ENCODE assay signal across 23 cellular contexts in genomic region chr3:114120211-114120610, GRCh38. TPM values are rescaled to one million over a fixed set of nuclear protein-coding genes. Genes with fewer than 3 reads are reported as not detected.
DNase-seq lines count a peak whose midpoint lies in the region; ATAC-seq, FAIRE-seq and TF ChIP-seq lines count a peak whose summit lies in the region.
"Had no signal": no experiment of that assay in that cellular context is flagged by ENCODE, and none has a peak within 500 bp of the region (broad histone marks: within the 10 kb centered on the region; RNA-seq: fewer than 3 reads in every experiment).

No MANE protein-coding gene starts in this region.

- no peak overlapping the region for H3K27ac Mint-ChIP-seq in CD8-positive, alpha-beta memory T cell
- H3K27ac Mint-ChIP-seq: CD4-positive, alpha-beta T cell; H9 had no signal

- DNase-seq in SK-N-SH: no peak
- DNase-seq in brain microvascular endothelial cell: peak; percentile 54
- DNase-seq in left lung: no peak
- DNase-seq in osteoblast (ENCODE audit: insufficient read length, low spot score, missing footprints): no peak
- DNase-seq in CD8-positive, alpha-beta memory T cell: no peak
- no peak for DNase-seq in kidney
- DNase-seq: AML-193; CD4-positive, alpha-beta T cell; DMS153; DMS79; GDM1; H9; IMR-90 had no signal

- H3K79me2 ChIP-seq in SK-N-SH (ENCODE audit: insufficient read depth): no peaks in the 10 kb centered on the region
- no peaks in the 10 kb centered on the region for H3K79me2 ChIP-seq in osteoblast (ENCODE audit: insufficient read depth, low read length)

- H3K36me3 ChIP-seq in SK-N-SH (replicated peaks in 1 of 2; ENCODE audit: control insufficient read depth in 1 of 2, insufficient read depth in 2 of 2, low read length in 1 of 2) (no peaks in the 10 kb centered on the region), brain microvascular endothelial cell (replicated peaks) (no peaks in the 10 kb centered on the region), left lung (no peaks in the 10 kb centered on the region), osteoblast (ENCODE audit: insufficient read depth, low read length) (no peaks in the 10 kb centered on the region), kidney (ENCODE audit: control insufficient read depth in 1 of 2, insufficient read depth in 2 of 2, low read length in 2 of 2) (no peaks in the 10 kb centered on the region)
- H3K36me3 ChIP-seq in CD8-positive, alpha-beta memory T cell (ENCODE audit: insufficient read depth, low read length): no peaks in the 10 kb centered on the region

- H3K27ac ChIP-seq in SK-N-SH (ENCODE audit: low read depth in 2 of 2, low read length in 1 of 2) (peak overlapping the region in 1 of 2 experiments; percentile 35; a peak in 1 of 4 replicates), brain microvascular endothelial cell (peak overlapping the region; percentile 61), left lung (peak overlapping the region; percentile 3 to 56), osteoblast (ENCODE audit: low read depth, low read length) (peak overlapping the region; percentile 10), kidney (ENCODE audit: low read depth in 2 of 2, low read length in 2 of 2) (peak overlapping the region in 1 of 2 donors; percentile 73)
- no peak overlapping the region for H3K27ac ChIP-seq in CD8-positive, alpha-beta memory T cell (ENCODE audit: low read depth, low read length)
- H3K27ac ChIP-seq: C4-2B had no signal

- H3K4me1 Mint-ChIP-seq in CD8-positive, alpha-beta memory T cell: no peaks in the 10 kb centered on the region

- CTCF ChIA-PET in SK-N-SH (lab: Yijun Ruan, JAX): no interaction called here
- CTCF ChIA-PET in CD8-positive, alpha-beta memory T cell (lab: Charles Lee): no interaction called here

- H3K27me3 ChIP-seq in SK-N-SH (ENCODE audit: insufficient read depth) (no peaks in the 10 kb centered on the region), brain microvascular endothelial cell (replicated peaks) (no peaks in the 10 kb centered on the region), left lung (no peaks in the 10 kb centered on the region), osteoblast (ENCODE audit: insufficient read depth, low read length) (no peaks in the 10 kb centered on the region)
- no peaks in the 10 kb centered on the region for H3K27me3 ChIP-seq in CD8-positive, alpha-beta memory T cell (ENCODE audit: insufficient read depth, low read length, poor library complexity, severe bottlenecking)

- H3K4me3 Mint-ChIP-seq in CD8-positive, alpha-beta memory T cell: no peak overlapping the region
- H3K4me3 Mint-ChIP-seq: CD4-positive, alpha-beta T cell; H9 had no signal

- no peak overlapping the region for H3K9ac ChIP-seq in SK-N-SH
- H3K9ac ChIP-seq in kidney (ENCODE audit: low read length in 2 of 2): no peak overlapping the region

- intact Hi-C loops in left lung (cut with DNase I): no loop called here
- intact Hi-C loops in kidney (cut with DNase I): no loop called here

- in situ Hi-C loops in brain microvascular endothelial cell (cut with HindIII; ENCODE audit: low pct_ligation_motif_present, low sequenced_read_pairs): no loop called here

- TF ChIP-seq RAD21 in SK-N-SH (IDR thresholded peaks at IDR 0.05; ENCODE audit: low read length): no peak

- POLR2A ChIA-PET in SK-N-SH (lab: Yijun Ruan, JAX): no interaction called here
- POLR2A ChIA-PET in CD8-positive, alpha-beta memory T cell (lab: Charles Lee): no interaction called here

- H2AFZ ChIP-seq in SK-N-SH (ENCODE audit: low read depth): no peak overlapping the region
- H2AFZ ChIP-seq in osteoblast (ENCODE audit: low read length): no peak overlapping the region

- FAIRE-seq in kidney (lab: Jason Lieb, UNC): no peak
- FAIRE-seq: A204.1, GM12892, H1, HTR-8/SVneo, K562 had no signal

- H3K27me3 Mint-ChIP-seq in CD8-positive, alpha-beta memory T cell: peaks cover 9 to 18% of the 10 kb centered on the region in 2 donors
- H3K27me3 Mint-ChIP-seq: CD4-positive, alpha-beta T cell had no signal

- no peaks in the 10 kb centered on the region for H3K9me3 ChIP-seq in SK-N-SH
- H3K9me3 ChIP-seq in left lung: no peaks in the 10 kb centered on the region
- no peaks in the 10 kb centered on the region for H3K9me3 ChIP-seq in osteoblast (ENCODE audit: low read depth, low read length)
- no peaks in the 10 kb centered on the region for H3K9me3 ChIP-seq in CD8-positive, alpha-beta memory T cell (ENCODE audit: low read length)
- H3K9me3 ChIP-seq in kidney (ENCODE audit: control insufficient read depth in 1 of 2, low read length in 2 of 2): no peaks in the 10 kb centered on the region

- H3K4me3 ChIP-seq in SK-N-SH (ENCODE audit: low read depth in 2 of 2, low read length in 1 of 2) (no peak overlapping the region; a peak in 1 of 4 replicates), brain microvascular endothelial cell (ENCODE audit: low read depth, low read length) (no peak overlapping the region), left lung (no peak overlapping the region), osteoblast (ENCODE audit: insufficient read depth, low read length) (no peak overlapping the region), kidney (ENCODE audit: low read length in 2 of 2) (no peak overlapping the region)
- H3K4me3 ChIP-seq in CD8-positive, alpha-beta memory T cell (ENCODE audit: low read length): no peak overlapping the region
- H3K4me3 ChIP-seq: K562 had no signal

- H4K20me1 ChIP-seq in SK-N-SH (ENCODE audit: insufficient read depth): no peaks in the 10 kb centered on the region
- H4K20me1 ChIP-seq in osteoblast (ENCODE audit: insufficient read depth, low read length): no peaks in the 10 kb centered on the region

- ATAC-seq in left lung: no peak
- no peak for ATAC-seq in HG02610 (IDR thresholded peaks at IDR 0.05; ENCODE audit: unreplicated experiment)
- no peak for ATAC-seq in GM19467 (IDR thresholded peaks at IDR 0.05; ENCODE audit: unreplicated experiment)
- ATAC-seq: K562 had no signal

- no peaks in the 10 kb centered on the region for H3K9me2 ChIP-seq in SK-N-SH

- H3K4me2 ChIP-seq in SK-N-SH (peak overlapping the region; percentile 23; the same call in 1 of the 2 replicates), osteoblast (ENCODE audit: insufficient read depth, low read length) (no peak overlapping the region)

- no peaks in the 10 kb centered on the region for H3K36me3 Mint-ChIP-seq in CD8-positive, alpha-beta memory T cell

- peaks cover 0 to 2% (median 0%) of the 10 kb centered on the region in 5 donors for H3K9me3 Mint-ChIP-seq in CD8-positive, alpha-beta memory T cell
- H3K9me3 Mint-ChIP-seq: CD4-positive, alpha-beta T cell; H9 had no signal

- no peak for TF ChIP-seq CTCF in SK-N-SH (IDR thresholded peaks at IDR 0.05)
- no peak for TF ChIP-seq CTCF in brain microvascular endothelial cell (IDR thresholded peaks at IDR 0.05; ENCODE audit: low read depth, low read length, missing control alignments)
- TF ChIP-seq CTCF in left lung (IDR thresholded peaks at IDR 0.05): no peak
- no peak for TF ChIP-seq CTCF in osteoblast (IDR thresholded peaks at IDR 0.05; ENCODE audit: extremely low read depth, low read depth, low read length)
- no peak for TF ChIP-seq CTCF in kidney (IDR thresholded peaks at IDR 0.05; ENCODE audit: borderline replicate concordance, extremely low read depth, insufficient read depth)

- H3K4me1 ChIP-seq in SK-N-SH (ENCODE audit: control insufficient read depth in 1 of 2, insufficient read depth in 2 of 2, low read depth in 1 of 2, low read length in 1 of 2) (peaks cover 0 to 13% of the 10 kb centered on the region in 2 experiments; a peak in 1 of 4 replicates), left lung (peaks cover 0 to 4% of the 10 kb centered on the region in 2 donors), osteoblast (ENCODE audit: insufficient read depth, low read length) (peaks cover 17% of the 10 kb centered on the region), kidney (ENCODE audit: control insufficient read depth in 1 of 2, insufficient read depth in 1 of 2, low read depth in 1 of 2, low read length in 2 of 2) (peaks cover 3 to 7% of the 10 kb centered on the region in 2 donors)
- H3K4me1 ChIP-seq in CD8-positive, alpha-beta memory T cell (ENCODE audit: insufficient read depth, low read length): no peaks in the 10 kb centered on the region

- WGBS in SK-N-SH (ENCODE audit: low lambda C conversion rate): 63% methylated on average over 3 of the region's 3 CpGs

- H3F3A ChIP-seq in SK-N-SH (replicated peaks; ENCODE audit: insufficient read depth): peaks cover 4% of the 10 kb centered on the region

- no peak for TF ChIP-seq EP300 in SK-N-SH (IDR thresholded peaks at IDR 0.05; ENCODE audit: borderline replicate concordance in 1 of 2, low read depth in 1 of 2, low read length in 1 of 2)

TF ChIP-seq in SK-N-SH, 30 proteins besides CTCF, POLR2A, EP300 and RAD21 (continues in another document):
- no peak for TF ChIP-seq PBX3 (IDR thresholded peaks at IDR 0.05)
- no peak for TF ChIP-seq SIN3A (IDR thresholded peaks at IDR 0.05; ENCODE audit: borderline replicate concordance, low read depth, low read length)
- no peak for TF ChIP-seq JUND (IDR thresholded peaks at IDR 0.05)
- TF ChIP-seq MXI1 (IDR thresholded peaks at IDR 0.05; ENCODE audit: low read depth, low read length): no peak
- no peak for TF ChIP-seq USF2 (IDR thresholded peaks at IDR 0.05; ENCODE audit: borderline replicate concordance, low read depth, low read length)
- TF ChIP-seq SMC3 (IDR thresholded peaks at IDR 0.05; ENCODE audit: low read depth, low read length): no peak
- TF ChIP-seq NFIC (IDR thresholded peaks at IDR 0.05; ENCODE audit: borderline replicate concordance): no peak

RNA-seq across cellular contexts. Expression of gene DRD3, which starts 58.6 kb away (rescaled TPM):
- polyA plus RNA-seq in SK-N-SH (2012; rRNA removed) (not detected in 2 replicates), kidney (ENCODE audit: insufficient read depth, low read depth, low replicate concordance) (not detected)
- not detected in 2 replicates for polyA plus RNA-seq in SK-N-SH (2012; cell fraction: cytosol; rRNA removed)
- not detected in 2 replicates for polyA plus RNA-seq in SK-N-SH (2012; cell fraction: nucleus; rRNA removed)
- total RNA-seq in left lung (not detected), osteoblast (not detected in 2 replicates), kidney (not detected)
- total RNA-seq in CD8-positive, alpha-beta memory T cell: under 1 TPM in 1 of 2 experiments, not detected in 1; 0.13 TPM
- polyA plus RNA-seq in CD8-positive, alpha-beta memory T cell: not detected
- total RNA-seq: CD4-positive, alpha-beta T cell; Daoy; H9; IMR-90; K562 had no signal
- polyA plus RNA-seq: BJ, IMR-90, K562 had no signal
